Comparison of ENCODE assay signal across 1 cellular context in genomic region chr19:44512326-44513298, GRCh38.
TF ChIP-seq lines count a peak whose summit lies in the region.

No MANE protein-coding gene starts in this region.

TF ChIP-seq in H1, 55 proteins besides CTCF, POLR2A, EP300 and RAD21 (continued from another document):
- TF ChIP-seq SIN3A (conservative IDR thresholded peaks at IDR 0.05 in 1 of 2, IDR thresholded peaks at IDR 0.05 in 1 of 2; ENCODE audit: low read depth in 1 of 2, low read length in 2 of 2) (peak in 1 of 2 experiments; percentile 74; a peak in 2 of 4 replicates), HDAC2 (IDR thresholded peaks at IDR 0.05; ENCODE audit: borderline replicate concordance in 1 of 2, low read depth in 2 of 2, low read length in 2 of 2) (no peak), NRF1 (IDR thresholded peaks at IDR 0.05; ENCODE audit: low read depth, low read length) (no peak), TEAD4 (IDR thresholded peaks at IDR 0.05; ENCODE audit: low read depth, low read length) (no peak), POLR2AphosphoS5 (IDR thresholded peaks at IDR 0.05; ENCODE audit: low read depth, low read length) (no peak)
